In genomic region chr17:32331243-32332040, GRCh38 we compare ENCODE assay signal across 14 cellular contexts. TPM values are rescaled to one million over a fixed set of nuclear protein-coding genes. Genes with fewer than 3 reads are reported as not detected.
DNase-seq lines count a peak whose midpoint lies in the region; TF ChIP-seq lines count a peak whose summit lies in the region.
"Had no signal": no experiment of that assay in that cellular context is flagged by ENCODE, and none has a peak within 500 bp of the region (broad histone marks: within the 10 kb centered on the region; RNA-seq: fewer than 3 reads in every experiment).

No MANE protein-coding gene starts in this region.

- CTCF ChIA-PET in Calu3 (lab: Charles Lee) = no interaction called here

- BruUV-seq in Calu3 (replicated peaks; lab: Mats Ljungman, UMichigan) = no TSS peak

- H3K4me3 Mint-ChIP-seq in T-helper 2 cell treated with Interferon-gamma antibody and Interleukin-4, amounts not matched to agents 5 μg/mL and 100 μg/mL, for 36 hours = peak overlapping the region; percentile 55
- H3K4me3 Mint-ChIP-seq in Calu3 (ENCODE audit: low read depth, unreplicated experiment) (no peak overlapping the region), HFFc6 (no peak overlapping the region)
- H3K4me3 Mint-ChIP-seq: GM23338 had no signal

- DNase-seq in AML-193 (lab: John Stamatoyannopoulos, UW) = peak; percentile 92 to 94
- peak; percentile 87 for DNase-seq in GF-D8 (lab: John Stamatoyannopoulos, UW)
- DNase-seq in T-helper 2 cell treated with Interferon-gamma antibody and Interleukin-4, amounts not matched to agents 5 μg/mL and 100 μg/mL, for 36 hours (ENCODE audit: low spot score) = no peak
- DNase-seq in foreskin melanocyte = peak; percentile 82
- no peak for DNase-seq in stimulated activated naive CD4-positive, alpha-beta T cell (lab: John Stamatoyannopoulos, UW)
- DNase-seq in cerebellum (ENCODE audit: low spot score) = no peak
- DNase-seq in Calu3 = no peak
- no peak for DNase-seq in HFFc6
- DNase-seq: GDM1, heart right ventricle, left cardiac atrium, NCI-H2081 treated with DMSO at 0.1 percent for 48 hours, transverse colon had no signal

- intact Hi-C loops in Calu3 (cut with micrococcal nuclease; ENCODE audit: unreplicated experiment) = no loop called here

- H3K9me3 Mint-ChIP-seq in T-helper 2 cell treated with Interferon-gamma antibody and Interleukin-4, amounts not matched to agents 5 μg/mL and 100 μg/mL, for 36 hours = no peaks in the 10 kb centered on the region
- no peaks in the 10 kb centered on the region for H3K9me3 Mint-ChIP-seq in Calu3 (ENCODE audit: low read depth, unreplicated experiment)
- no peaks in the 10 kb centered on the region for H3K9me3 Mint-ChIP-seq in HFFc6
- H3K9me3 Mint-ChIP-seq: GM23338 had no signal

- peaks cover 44% of the 10 kb centered on the region for H3K4me1 Mint-ChIP-seq in T-helper 2 cell treated with Interferon-gamma antibody and Interleukin-4, amounts not matched to agents 5 μg/mL and 100 μg/mL, for 36 hours (ENCODE audit: low read depth)
- H3K4me1 Mint-ChIP-seq in Calu3 (ENCODE audit: low read depth, unreplicated experiment) (no peaks in the 10 kb centered on the region), HFFc6 (ENCODE audit: low read depth) (peaks cover 36% of the 10 kb centered on the region)
- H3K4me1 Mint-ChIP-seq: GM23338 had no signal

- peaks cover 26% of the 10 kb centered on the region for H3K36me3 Mint-ChIP-seq in T-helper 2 cell treated with Interferon-gamma antibody and Interleukin-4, amounts not matched to agents 5 μg/mL and 100 μg/mL, for 36 hours (ENCODE audit: low read depth)
- H3K36me3 Mint-ChIP-seq in Calu3 (ENCODE audit: insufficient read depth, unreplicated experiment) (peaks cover 6% of the 10 kb centered on the region), HFFc6 (ENCODE audit: low read depth) (peaks cover 13% of the 10 kb centered on the region)

- H3K27ac Mint-ChIP-seq in T-helper 2 cell treated with Interferon-gamma antibody and Interleukin-4, amounts not matched to agents 5 μg/mL and 100 μg/mL, for 36 hours = peak overlapping the region; percentile 70
- H3K27ac Mint-ChIP-seq in Calu3 (ENCODE audit: unreplicated experiment) (no peak overlapping the region), HFFc6 (no peak overlapping the region)
- H3K27ac Mint-ChIP-seq: GM23338 had no signal

- TF ChIP-seq CTCF in Calu3 (IDR thresholded peaks at IDR 0.05; ENCODE audit: unreplicated experiment) = no peak
- TF ChIP-seq CTCF in HFFc6 (IDR thresholded peaks at IDR 0.05) = no peak

- H3K27me3 Mint-ChIP-seq in T-helper 2 cell treated with Interferon-gamma antibody and Interleukin-4, amounts not matched to agents 5 μg/mL and 100 μg/mL, for 36 hours (ENCODE audit: low read depth) = no peaks in the 10 kb centered on the region
- H3K27me3 Mint-ChIP-seq in Calu3 (ENCODE audit: unreplicated experiment) = no peaks in the 10 kb centered on the region
- H3K27me3 Mint-ChIP-seq in HFFc6 (ENCODE audit: insufficient read depth) = no peaks in the 10 kb centered on the region

RNA-seq across cellular contexts. Expression of gene C17orf75, which starts 10.5 kb away (rescaled TPM):
- total RNA-seq in cerebellum (32.9 TPM), Calu3 (2022) (17.6 and 21.1 TPM in 2 replicates)
- 10 to 100 TPM; 16.4 to 25.9 (median 23.9) TPM for total RNA-seq in HFFc6 (2021; fragmentation: NEBNext Ultra II Directional; extraction: Animal tissue kit (Norgen Biotek cat#: 25700))

RNA-seq across cellular contexts. Expression of gene ZNF207, which starts 18.5 kb away (rescaled TPM):
- total RNA-seq in cerebellum (221 TPM), Calu3 (2022) (198 and 212 TPM in 2 replicates)
- 100 to 1,000 TPM; 128 to 173 (median 153) TPM for total RNA-seq in HFFc6 (2021; fragmentation: NEBNext Ultra II Directional; extraction: Animal tissue kit (Norgen Biotek cat#: 25700))

Comparison
In these comparisons a context has a peak if more than half of its experiments do, and no peak if none do; other contexts are left out.
1. DNase-seq: peak in AML-193 (2 of 2), GF-D8 (single experiment) and foreskin melanocyte (single experiment); none in T-helper 2 cell treated with Interferon-gamma antibody and Interleukin-4, amounts not matched to agents 5 μg/mL and 100 μg/mL, for 36 hours (single experiment), stimulated activated naive CD4-positive, alpha-beta T cell (0 of 6), cerebellum (single experiment), Calu3 (single experiment) and HFFc6 (single experiment).